21 cellular contexts compared by ENCODE assay signal in the genomic region with DNA sequence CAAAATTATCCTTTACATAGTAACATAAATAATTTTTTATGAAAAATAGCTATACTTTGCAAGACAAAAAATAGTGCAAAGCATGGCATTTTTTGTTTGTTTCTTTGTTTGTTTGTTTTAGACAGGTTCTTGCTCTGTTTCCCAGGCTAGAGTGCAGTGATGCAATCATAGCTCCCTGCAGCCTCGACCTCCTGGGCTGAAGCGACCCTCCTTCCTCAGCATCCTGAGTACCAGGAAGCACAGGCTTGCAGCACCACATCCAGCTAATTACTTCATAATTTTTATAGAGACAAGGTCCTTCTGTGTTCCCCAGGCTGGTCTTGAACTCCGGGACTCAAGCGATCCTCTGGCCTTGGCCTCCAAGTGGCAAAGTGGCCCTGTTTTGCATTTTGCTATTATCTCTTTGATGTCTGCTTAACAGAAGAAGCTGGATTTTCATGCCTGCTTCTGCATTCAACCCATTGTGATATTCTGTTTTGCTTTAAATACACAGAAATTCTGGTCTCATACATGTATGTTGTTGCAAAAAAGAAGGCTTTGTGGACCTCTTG.
"Had no signal": no experiment of that assay in that cellular context is flagged by ENCODE, and none has a peak within 500 bp of the region (broad histone marks: within the 10 kb centered on the region; RNA-seq: fewer than 3 reads in every experiment).

No MANE protein-coding gene starts in this region.

- ATAC-seq: effector memory CD8-positive, alpha-beta T cell; gastroesophageal sphincter; left lobe of liver; naive thymus-derived CD4-positive, alpha-beta T cell; stimulated activated naive B cell treated with anti-CD40 and anti-IgM and Interleukin-4, amounts not matched to agents 10 μg/mL and 1 μg/mL and 100 μg/mL, for 72 hours; stimulated activated naive CD8-positive, alpha-beta T cell treated with anti-CD3 and anti-CD28 coated beads, Interleukin-15, amount 100 ng/mL, for 72 hours; upper lobe of right lung had no signal

- H3K27ac ChIP-seq: epithelial cell of prostate, esophagus muscularis mucosa, gastroesophageal sphincter, right lobe of liver, testis, tibial nerve, upper lobe of right lung, vagina had no signal

- H3K27me3 ChIP-seq: esophagus muscularis mucosa, gastroesophageal sphincter, right lobe of liver, testis, tibial nerve, upper lobe of right lung, vagina had no signal

- H3K4me3 ChIP-seq: esophagus muscularis mucosa, gastroesophageal sphincter, psoas muscle, right lobe of liver, testis, tibial nerve, upper lobe of right lung, vagina had no signal

- DNase-seq: effector memory CD8-positive, alpha-beta T cell; glutamatergic neuron; islet precursor cell; mammary epithelial cell; naive thymus-derived CD4-positive, alpha-beta T cell; nephron progenitor cell; psoas muscle; retina; right lobe of liver; stimulated activated CD4-positive, alpha-beta T cell treated with anti-CD3 and anti-CD28 coated beads, Interleukin-2, amount 100 ng/mL, for 24 hours; stimulated activated CD4-positive, alpha-beta T cell treated with anti-CD3 and anti-CD28 coated beads, Interleukin-4, amount 100 ng/mL, for 4 hours; stimulated activated naive B cell treated with anti-CD40 and anti-IgM and Interleukin-4, amounts not matched to agents 10 μg/mL and 1 μg/mL and 100 μg/mL, for 72 hours; stimulated activated naive CD8-positive, alpha-beta T cell treated with anti-CD3 and anti-CD28 coated beads, Interleukin-15, amount 100 ng/mL, for 72 hours; testis; upper lobe of right lung had no signal

- H3K36me3 ChIP-seq: esophagus muscularis mucosa, gastroesophageal sphincter, right lobe of liver, tibial nerve, upper lobe of right lung, vagina had no signal

- H3K4me1 ChIP-seq: right lobe of liver, upper lobe of right lung had no signal

- H3K9me3 ChIP-seq: esophagus muscularis mucosa, gastroesophageal sphincter, psoas muscle, right lobe of liver, testis, tibial nerve, upper lobe of right lung, vagina had no signal
